23 cellular contexts compared by ENCODE assay signal in the genomic region with DNA sequence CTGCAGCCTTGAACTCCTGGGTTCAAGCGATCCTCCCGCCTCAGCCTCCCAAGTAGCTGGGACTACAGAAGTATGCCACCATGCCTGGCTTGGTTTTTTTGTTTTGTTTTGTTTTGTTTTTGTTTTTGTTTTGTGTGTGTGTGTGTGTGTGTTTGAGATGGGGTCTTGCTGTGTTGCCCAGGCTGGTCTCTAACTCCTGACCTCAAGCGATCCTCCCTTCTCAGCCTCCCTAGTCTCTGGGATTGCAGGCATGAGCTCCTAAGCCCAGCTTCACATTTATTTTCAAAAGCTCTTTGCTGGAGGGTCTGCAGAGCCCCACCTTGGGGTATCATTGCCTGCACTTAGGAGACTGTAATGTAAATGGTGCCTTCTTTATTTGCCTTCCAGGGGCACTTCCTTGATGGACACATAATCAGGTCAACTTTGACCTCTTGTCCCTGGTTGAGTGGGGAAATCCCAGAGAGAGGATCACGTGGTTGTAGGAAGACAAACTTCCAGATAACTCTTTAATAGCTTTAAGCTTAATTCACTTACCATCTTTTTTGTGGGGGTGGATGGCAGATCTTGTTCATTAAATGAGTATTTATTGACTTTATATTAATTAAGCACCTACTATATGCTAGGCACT.
A peak's percentile ranks its signal among the peaks of the same experiment; 100 is the strongest.
DNase-seq lines count a peak whose midpoint lies in the region; ATAC-seq and TF ChIP-seq lines count a peak whose summit lies in the region.
"Had no signal": no experiment of that assay in that cellular context is flagged by ENCODE, and none has a peak within 500 bp of the region (broad histone marks: within the 10 kb centered on the region; RNA-seq: fewer than 3 reads in every experiment).

No MANE protein-coding gene starts in this region.

- peak overlapping the region in 11 of 12 donors; percentile 10 to 83 (median 72) for H3K27ac ChIP-seq in heart left ventricle
- H3K27ac ChIP-seq in upper lobe of right lung, result no peak overlapping the region

- peaks cover 11% of the 10 kb centered on the region for H3K36me3 Mint-ChIP-seq in effector memory CD8-positive, alpha-beta T cell (ENCODE audit: insufficient read depth)
- H3K36me3 Mint-ChIP-seq in neural crest cell (ENCODE audit: low read depth), result peaks cover 15% of the 10 kb centered on the region

- ATAC-seq in heart left ventricle (no peak), Right ventricle myocardium inferior (no peak), upper lobe of right lung (peak; percentile 13), HG02759 (IDR thresholded peaks at IDR 0.05; ENCODE audit: unreplicated experiment) (no peak), sciatic nerve (no peak)
- ATAC-seq in effector memory CD8-positive, alpha-beta T cell (replicated peaks), result no peak
- ATAC-seq: activated CD4-positive, alpha-beta T cell treated with anti-CD3 and anti-CD28 coated beads for 36 hours; Panc1 had no signal

- H3K9me3 ChIP-seq in heart left ventricle, result no peaks in the 10 kb centered on the region
- no peaks in the 10 kb centered on the region for H3K9me3 ChIP-seq in upper lobe of right lung
- H3K9me3 ChIP-seq: HAP-1, SK-N-SH, upper lobe of left lung had no signal

- WGBS in heart left ventricle, 4 donors, result 81 to 90% (median 85%) methylated on average over 4 of the region's 4 CpGs

- intact Hi-C loops in heart left ventricle (cut with DNase I) (no loop called here), Right ventricle myocardium inferior (cut with DNase I) (no loop called here), upper lobe of right lung (cut with DNase I) (no loop called here), sciatic nerve (cut with DNase I) (no loop called here)

- H3K4me1 ChIP-seq in heart left ventricle (peaks cover 21 to 82% (median 59%) of the 10 kb centered on the region in 12 donors), upper lobe of right lung (peaks cover 56% of the 10 kb centered on the region)
- H3K4me1 ChIP-seq: HAP-1 had no signal

- H3K4me1 Mint-ChIP-seq in effector memory CD8-positive, alpha-beta T cell (ENCODE audit: low read depth in 2 of 2), result peaks cover 54 to 62% of the 10 kb centered on the region in 2 donors
- H3K4me1 Mint-ChIP-seq in neural crest cell, result peaks cover 56% of the 10 kb centered on the region

- no peak for TF ChIP-seq POLR2A in heart left ventricle (IDR thresholded peaks at IDR 0.05)

- DNase-seq in heart left ventricle, result no peak
- no peak for DNase-seq in Right ventricle myocardium inferior (ENCODE audit: missing footprints)
- DNase-seq in effector memory CD8-positive, alpha-beta T cell, result no peak
- DNase-seq in neural crest cell (ENCODE audit: low read depth, low spot score), result no peak
- no peak for DNase-seq in upper lobe of right lung
- no peak for DNase-seq in HuH-7 (ENCODE audit: low spot score)
- no peak for DNase-seq in sciatic nerve (ENCODE audit: low spot score)
- DNase-seq: activated CD4-positive, alpha-beta T cell treated with anti-CD3 and anti-CD28 coated beads for 36 hours; activated CD8-positive, alpha-beta memory T cell treated with anti-CD3 and anti-CD28 coated beads, Interleukin-2, amount 50 U/mL, for 4 hours; activated naive CD4-positive, alpha-beta T cell treated with anti-CD3 and anti-CD28 coated beads, Interleukin-2, amount 10 ng/mL, durations not matched to agents 7 days and 5 days; brain microvascular endothelial cell; CD4-positive, alpha-beta memory T cell; effector CD8-positive, alpha-beta T cell; midbrain; NCI-H1436 treated with DMSO at 0.1 percent for 48 hours; NCI-H82; SK-N-SH; stimulated activated CD4-positive, alpha-beta T cell treated with anti-CD3 and anti-CD28 coated beads, Interleukin-4, amount 100 ng/mL, for 4 hours; stimulated activated CD8-positive, alpha-beta memory T cell treated with anti-CD3 and anti-CD28 coated beads, Interleukin-4, amount 100 ng/mL, for 48 hours; upper lobe of left lung had no signal

- H3K4me3 ChIP-seq in heart left ventricle, result no peak overlapping the region
- H3K4me3 ChIP-seq in upper lobe of right lung, result no peak overlapping the region
- H3K4me3 ChIP-seq: HAP-1, upper lobe of left lung had no signal

- peak overlapping the region in 1 of 2 donors; percentile 29 for H3K4me3 Mint-ChIP-seq in effector memory CD8-positive, alpha-beta T cell
- H3K4me3 Mint-ChIP-seq in neural crest cell, result no peak overlapping the region
- H3K4me3 Mint-ChIP-seq: activated CD4-positive, alpha-beta T cell treated with anti-CD3 and anti-CD28 coated beads for 36 hours; activated naive CD4-positive, alpha-beta T cell treated with anti-CD3 and anti-CD28 coated beads, Interleukin-2, amount 10 ng/mL, durations not matched to agents 7 days and 5 days had no signal

- no peaks in the 10 kb centered on the region for H3K9me3 Mint-ChIP-seq in effector memory CD8-positive, alpha-beta T cell
- peaks cover 2% of the 10 kb centered on the region for H3K9me3 Mint-ChIP-seq in neural crest cell
- H3K9me3 Mint-ChIP-seq: activated naive CD4-positive, alpha-beta T cell treated with anti-CD3 and anti-CD28 coated beads, Interleukin-2, amount 10 ng/mL, durations not matched to agents 7 days and 5 days; CD4-positive, alpha-beta memory T cell had no signal

- no peaks in the 10 kb centered on the region for H3K27me3 Mint-ChIP-seq in effector memory CD8-positive, alpha-beta T cell
- no peaks in the 10 kb centered on the region for H3K27me3 Mint-ChIP-seq in neural crest cell (ENCODE audit: low read depth)
- H3K27me3 Mint-ChIP-seq: activated CD4-positive, alpha-beta T cell treated with anti-CD3 and anti-CD28 coated beads for 36 hours; activated naive CD4-positive, alpha-beta T cell treated with anti-CD3 and anti-CD28 coated beads, Interleukin-2, amount 10 ng/mL, durations not matched to agents 7 days and 5 days; CD4-positive, alpha-beta memory T cell had no signal

- H3K27ac Mint-ChIP-seq in effector memory CD8-positive, alpha-beta T cell, result peak overlapping the region; percentile 46 to 65
- peak overlapping the region; percentile 67 for H3K27ac Mint-ChIP-seq in neural crest cell (ENCODE audit: unreplicated experiment)
- H3K27ac Mint-ChIP-seq: activated CD4-positive, alpha-beta T cell treated with anti-CD3 and anti-CD28 coated beads for 36 hours; activated naive CD4-positive, alpha-beta T cell treated with anti-CD3 and anti-CD28 coated beads, Interleukin-2, amount 10 ng/mL, durations not matched to agents 7 days and 5 days had no signal

- no peak for TF ChIP-seq CTCF in heart left ventricle (IDR thresholded peaks at IDR 0.05)
- no peak for TF ChIP-seq CTCF in neural crest cell (conservative IDR thresholded peaks at IDR 0.05)
- no peak for TF ChIP-seq CTCF in upper lobe of right lung (IDR thresholded peaks at IDR 0.05)

- H3K36me3 ChIP-seq in heart left ventricle (peaks cover 0 to 8% (median 0%) of the 10 kb centered on the region in 9 donors), upper lobe of right lung (no peaks in the 10 kb centered on the region)
- H3K36me3 ChIP-seq: upper lobe of left lung had no signal

- H3K27me3 ChIP-seq in heart left ventricle, result no peaks in the 10 kb centered on the region
- H3K27me3 ChIP-seq in upper lobe of right lung, result no peaks in the 10 kb centered on the region
- H3K27me3 ChIP-seq: brain microvascular endothelial cell, upper lobe of left lung had no signal
